Comparison of ENCODE assay signal across 11 cellular contexts in the genomic region with DNA sequence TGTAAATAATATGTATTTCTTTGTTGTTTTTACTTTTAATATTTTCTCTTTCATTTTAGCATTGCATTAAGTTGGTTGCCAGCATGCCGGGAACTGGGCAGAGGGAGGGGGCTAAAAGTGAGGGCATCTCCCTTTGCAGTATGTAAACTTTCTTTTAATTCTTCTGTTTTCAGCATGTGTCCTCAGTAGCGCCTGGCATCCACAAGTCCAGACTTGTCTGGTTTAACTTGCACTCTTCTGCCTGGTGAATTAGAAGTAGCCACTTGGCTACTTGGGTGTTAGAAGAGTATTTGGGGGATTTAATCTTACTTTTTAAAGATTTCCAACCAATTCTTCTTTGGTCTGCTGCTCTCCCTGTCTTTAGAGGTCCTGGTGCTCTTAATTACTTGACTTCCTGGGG.
"Had no signal": no experiment of that assay in that cellular context is flagged by ENCODE, and none has a peak within 500 bp of the region (broad histone marks: within the 10 kb centered on the region; RNA-seq: fewer than 3 reads in every experiment).

No MANE protein-coding gene starts in this region.

- H2AFZ ChIP-seq: hepatocyte had no signal

- DNase-seq: activated CD4-positive, alpha-beta T cell treated with anti-CD3 and anti-CD28 coated beads, Interleukin-2, amount 50 U/mL, for 4 hours; activated CD4-positive, CD25-positive, alpha-beta regulatory T cell treated with anti-CD3 and anti-CD28 coated beads, Interleukin-2, amount 50 U/mL, for 72 hours; activated effector memory CD4-positive, alpha-beta T cell treated with anti-CD3 and anti-CD28 coated beads, Interleukin-2, amount 50 U/mL, for 16 hours; activated T-cell treated with anti-CD3 and anti-CD28 coated beads, Interleukin-2, amount 50 U/mL, for 1 hour; amniotic stem cell; body of pancreas; effector memory CD8-positive, alpha-beta T cell; midbrain; thyroid gland had no signal

- H3K36me3 ChIP-seq: thyroid gland had no signal

- H3K27me3 ChIP-seq: body of pancreas, hepatocyte, thyroid gland had no signal

- H3K9me3 ChIP-seq: body of pancreas, thyroid gland had no signal

- H3K4me2 ChIP-seq: hepatocyte had no signal

- H3K79me2 ChIP-seq: hepatocyte had no signal

- H3K4me3 ChIP-seq: body of pancreas, hepatocyte, thyroid gland had no signal

- ATAC-seq: activated naive CD4-positive, alpha-beta T cell treated with anti-CD3 and anti-CD28 coated beads, Interleukin-2, amount 50 U/mL, for 72 hours; body of pancreas; effector memory CD8-positive, alpha-beta T cell had no signal

- H3K4me1 ChIP-seq: body of pancreas, thyroid gland had no signal

- H3K27ac ChIP-seq: body of pancreas, hepatocyte, thyroid gland had no signal
